ENCODE assay signal across 8 cellular contexts in genomic region chr9:92669890-92670708, GRCh38. TPM values are rescaled to one million over a fixed set of nuclear protein-coding genes. Genes with fewer than 3 reads are reported as not detected.
DNase-seq lines count a peak whose midpoint lies in the region; ATAC-seq, FAIRE-seq and TF ChIP-seq lines count a peak whose summit lies in the region.

TSS of gene IPPK (minus strand) at chr9:92670131. CDS start at chr9:92669988, 143 bp downstream.

- TF ChIP-seq EP300 in ovary (IDR thresholded peaks at IDR 0.05), result peak; percentile 64

- H3K27ac ChIP-seq in ovary (peak within 1 kb of the TSS; percentile 20 to 32), thyroid gland (peak within 1 kb of the TSS; percentile 29 to 76 (median 73))

- H3K9me3 ChIP-seq in ovary (no peaks in the 10 kb centered on the region), thyroid gland (no peaks in the 10 kb centered on the region)

- ATAC-seq in HG02798 (IDR thresholded peaks at IDR 0.05; ENCODE audit: poor library complexity, unreplicated experiment), result peak; percentile 96
- ATAC-seq in activated naive CD8-positive, alpha-beta T cell treated with anti-CD3 and anti-CD28 coated beads, Interleukin-2, amount 50 U/mL, for 24 hours, result peak; percentile 94
- peak; percentile 96 for ATAC-seq in Right ventricle myocardium inferior

- peak; percentile 93 for FAIRE-seq in GM12891 (lab: Jason Lieb, UNC)

- WGBS in ovary, 3 donors, result 0 to 1% (median 0%) methylated on average over 32 to 75 of the region's 75 CpGs
- WGBS in thyroid gland, 2 donors, result 1 to 2% methylated on average over 24 to 36 of the region's 75 CpGs

- intact Hi-C loops in Right ventricle myocardium inferior (cut with DNase I) (loop anchor here (2.0 kb wide), 2 partner anchors 45 to 95 kb away; partner anchors contain the start of gene BICD2), ovary (cut with DNase I) (loop anchor here in 1 of 4 donors (10.0 kb wide), 1 partner anchor 95 kb away; the partner anchor contains the start of gene BICD2), thyroid gland (cut with DNase I) (loop anchor here (5.0 kb wide), 1 partner anchor 97 kb away; no protein-coding TSS in a partner anchor)

- H3K36me3 Mint-ChIP-seq in activated naive CD8-positive, alpha-beta T cell treated with anti-CD3 and anti-CD28 coated beads, Interleukin-2, amount 50 U/mL, for 24 hours (ENCODE audit: low read depth), result peaks cover 5% of the 10 kb centered on the region

- no peaks in the 10 kb centered on the region for H3K27me3 Mint-ChIP-seq in activated naive CD8-positive, alpha-beta T cell treated with anti-CD3 and anti-CD28 coated beads, Interleukin-2, amount 50 U/mL, for 24 hours

- H3K27ac Mint-ChIP-seq in activated naive CD8-positive, alpha-beta T cell treated with anti-CD3 and anti-CD28 coated beads, Interleukin-2, amount 50 U/mL, for 24 hours, result peak within 1 kb of the TSS; percentile 90

- peaks cover 33% of the 10 kb centered on the region for H3K4me1 Mint-ChIP-seq in activated naive CD8-positive, alpha-beta T cell treated with anti-CD3 and anti-CD28 coated beads, Interleukin-2, amount 50 U/mL, for 24 hours

- H3K4me1 ChIP-seq in ovary (ENCODE audit: insufficient read depth) (peaks cover 3% of the 10 kb centered on the region), thyroid gland (peaks cover 12 to 20% of the 10 kb centered on the region in 2 donors)

- DNase-seq in GM12891 (ENCODE audit: insufficient read length, low spot score), result peak; percentile 99
- peak; percentile 92 for DNase-seq in NCI-H1417 treated with DMSO at 0.1 percent for 48 hours (lab: John Stamatoyannopoulos, UW)
- peak; percentile 98 to 99 for DNase-seq in SW 1271 (lab: John Stamatoyannopoulos, UW)
- DNase-seq in activated naive CD8-positive, alpha-beta T cell treated with anti-CD3 and anti-CD28 coated beads, Interleukin-2, amount 50 U/mL, for 24 hours, result peak; percentile 98
- DNase-seq in Right ventricle myocardium inferior (ENCODE audit: missing footprints), result peak; percentile 100
- peak; percentile 96 to 98 (median 97) for DNase-seq in ovary
- DNase-seq in thyroid gland, result peak; percentile 99

- peak within 1 kb of the TSS; percentile 95 for H3K4me3 Mint-ChIP-seq in activated naive CD8-positive, alpha-beta T cell treated with anti-CD3 and anti-CD28 coated beads, Interleukin-2, amount 50 U/mL, for 24 hours

- H3K4me3 ChIP-seq in ovary, result peak within 1 kb of the TSS; percentile 93
- peak within 1 kb of the TSS; percentile 69 to 94 (median 90) for H3K4me3 ChIP-seq in thyroid gland (replicated peaks in 1 of 3)

- no peaks in the 10 kb centered on the region for H3K27me3 ChIP-seq in ovary
- H3K27me3 ChIP-seq in thyroid gland, result no peaks in the 10 kb centered on the region

- H3K36me3 ChIP-seq in ovary (no peaks in the 10 kb centered on the region), thyroid gland (no peaks in the 10 kb centered on the region)

- TF ChIP-seq POLR2A in GM12891 (IDR thresholded peaks at IDR 0.05; ENCODE audit: low read depth, low read length), result peak; percentile 91
- TF ChIP-seq POLR2A in ovary (IDR thresholded peaks at IDR 0.05), result peak; percentile 58
- peak in 1 of 2 donors; percentile 71 for TF ChIP-seq POLR2A in thyroid gland (IDR thresholded peaks at IDR 0.05)

- no peaks in the 10 kb centered on the region for H3K9me3 Mint-ChIP-seq in activated naive CD8-positive, alpha-beta T cell treated with anti-CD3 and anti-CD28 coated beads, Interleukin-2, amount 50 U/mL, for 24 hours

- TF ChIP-seq CTCF in ovary (IDR thresholded peaks at IDR 0.05), result no peak
- no peak for TF ChIP-seq CTCF in thyroid gland (IDR thresholded peaks at IDR 0.05)

TF ChIP-seq in GM12891, 5 proteins besides CTCF, POLR2A, EP300 and RAD21:
- no peak for TF ChIP-seq PAX5 (IDR thresholded peaks at IDR 0.05; ENCODE audit: insufficient read depth, low read length, severe bottlenecking)
- TF ChIP-seq POU2F2 (IDR thresholded peaks at IDR 0.05; ENCODE audit: low read depth, low read length), result peak; percentile 72; the same call in 1 of the 2 replicates
- TF ChIP-seq SPI1 (IDR thresholded peaks at IDR 0.05; ENCODE audit: low read depth, low read length), result no peak
- TF ChIP-seq TAF1 (IDR thresholded peaks at IDR 0.05; ENCODE audit: low read depth, low read length), result peak; percentile 61; the same call in 1 of the 2 replicates
- TF ChIP-seq POLR2AphosphoS5 (IDR thresholded peaks at IDR 0.05; ENCODE audit: low read depth, low read length), result peak; percentile 92
TF ChIP-seq in GM12891: peak in this region for 3.

RNA-seq across cellular contexts. Expression of gene IPPK, which starts in this region (rescaled TPM):
- polyA plus RNA-seq in GM12891 (2012; ENCODE audit: low read depth, missing spikeins), result 5.0 TPM
- 5.9 TPM for total RNA-seq in Right ventricle myocardium inferior
- 1 to 10 TPM; 5.7 to 8.5 (median 7.1) TPM for total RNA-seq in ovary
- 1 to 10 TPM; 4.7 to 6.2 TPM for polyA plus RNA-seq in ovary
- total RNA-seq in thyroid gland, result 10 to 100 TPM in 2 of 4 donors, 1 to 10 TPM in 2; 6.3 to 12.2 (median 10.2) TPM

Comparison
In these comparisons a context has a peak if more than half of its experiments do, and no peak if none do; other contexts are left out.
1. Peak in every context shown above with its lines: DNase-seq, ATAC-seq, H3K4me3 ChIP-seq and H3K27ac ChIP-seq.